In genomic region chr11:120594746-120595145, GRCh38 we compare ENCODE assay signal across 26 cellular contexts.
"Had no signal": no experiment of that assay in that cellular context is flagged by ENCODE, and none has a peak within 500 bp of the region (broad histone marks: within the 10 kb centered on the region; RNA-seq: fewer than 3 reads in every experiment).

No MANE protein-coding gene starts in this region.

- H3K9me3 Mint-ChIP-seq: activated B cell treated with CpG ODN at 0.5 μM for 24 hours; activated CD4-positive, alpha-beta T cell treated with anti-CD3 and anti-CD28 coated beads, Interleukin-2, amount 10 ng/mL, durations not matched to agents 24 days and 14 days; activated naive CD4-positive, alpha-beta T cell treated with anti-CD3 and anti-CD28 coated beads, Interleukin-2, amount 50 U/mL, for 24 hours; activated T-cell treated with anti-CD3 and anti-CD28 coated beads, Interleukin-2, amount 50 U/mL, for 24 hours; activated T-helper 1 cell treated with anti-CD3 and anti-CD28 coated beads, Interleukin-12 subunit alpha, Interleukin-12 subunit beta, Interleukin-2, Interleukin-4 antibody, amounts not matched to agents 30 ng/mL and 10 ng/mL and 1 ng/mL, durations not matched to agents 14 hours and 24 hours and 36 hours; central memory CD8-positive, alpha-beta T cell had no signal

- H3K36me3 Mint-ChIP-seq: activated CD8-positive, alpha-beta memory T cell treated with anti-CD3 and anti-CD28 coated beads, Interleukin-2, amount 10 ng/mL, durations not matched to agents 7 days and 5 days; activated naive CD4-positive, alpha-beta T cell treated with anti-CD3 and anti-CD28 coated beads, Interleukin-2, amount 50 U/mL, for 24 hours had no signal

- ATAC-seq: activated CD8-positive, alpha-beta memory T cell treated with anti-CD3 and anti-CD28 coated beads, Interleukin-2, amount 10 ng/mL, durations not matched to agents 7 days and 5 days; PC-3; Right ventricle myocardium inferior had no signal

- H3K4me3 Mint-ChIP-seq: activated B cell treated with CpG ODN at 0.5 μM for 24 hours; activated CD4-positive, alpha-beta T cell treated with anti-CD3 and anti-CD28 coated beads, Interleukin-2, amount 10 ng/mL, durations not matched to agents 24 days and 14 days; activated CD8-positive, alpha-beta memory T cell treated with anti-CD3 and anti-CD28 coated beads, Interleukin-2, amount 10 ng/mL, durations not matched to agents 7 days and 5 days; activated naive CD4-positive, alpha-beta T cell treated with anti-CD3 and anti-CD28 coated beads, Interleukin-2, amount 50 U/mL, for 24 hours; activated T-cell treated with anti-CD3 and anti-CD28 coated beads, Interleukin-2, amount 50 U/mL, for 24 hours; activated T-helper 1 cell treated with anti-CD3 and anti-CD28 coated beads, Interleukin-12 subunit alpha, Interleukin-12 subunit beta, Interleukin-2, Interleukin-4 antibody, amounts not matched to agents 30 ng/mL and 10 ng/mL and 1 ng/mL, durations not matched to agents 14 hours and 24 hours and 36 hours; central memory CD8-positive, alpha-beta T cell had no signal

- H3K4me1 ChIP-seq: breast epithelium, SJCRH30 had no signal

- H3K36me3 ChIP-seq: breast epithelium, SJCRH30 had no signal

- FAIRE-seq: RCC 7860 had no signal

- H3K4me1 Mint-ChIP-seq: activated B cell treated with CpG ODN at 0.5 μM for 24 hours; activated CD4-positive, alpha-beta T cell treated with anti-CD3 and anti-CD28 coated beads, Interleukin-2, amount 10 ng/mL, durations not matched to agents 24 days and 14 days; activated CD8-positive, alpha-beta memory T cell treated with anti-CD3 and anti-CD28 coated beads, Interleukin-2, amount 10 ng/mL, durations not matched to agents 7 days and 5 days; activated naive CD4-positive, alpha-beta T cell treated with anti-CD3 and anti-CD28 coated beads, Interleukin-2, amount 50 U/mL, for 24 hours; central memory CD8-positive, alpha-beta T cell had no signal

- H3K4me3 ChIP-seq: breast epithelium, SJCRH30 had no signal

- H3K27ac Mint-ChIP-seq: activated B cell treated with CpG ODN at 0.5 μM for 24 hours; activated CD4-positive, alpha-beta T cell treated with anti-CD3 and anti-CD28 coated beads, Interleukin-2, amount 10 ng/mL, durations not matched to agents 24 days and 14 days; activated CD8-positive, alpha-beta memory T cell treated with anti-CD3 and anti-CD28 coated beads, Interleukin-2, amount 10 ng/mL, durations not matched to agents 7 days and 5 days; activated naive CD4-positive, alpha-beta T cell treated with anti-CD3 and anti-CD28 coated beads, Interleukin-2, amount 50 U/mL, for 24 hours; activated T-cell treated with anti-CD3 and anti-CD28 coated beads, Interleukin-2, amount 50 U/mL, for 24 hours; activated T-helper 1 cell treated with anti-CD3 and anti-CD28 coated beads, Interleukin-12 subunit alpha, Interleukin-12 subunit beta, Interleukin-2, Interleukin-4 antibody, amounts not matched to agents 30 ng/mL and 10 ng/mL and 1 ng/mL, durations not matched to agents 14 hours and 24 hours and 36 hours had no signal

- H3K9ac ChIP-seq: SK-N-SH had no signal

- H3K4me2 ChIP-seq: SK-N-SH had no signal

- H3K27ac ChIP-seq: breast epithelium, SJCRH30 had no signal

- H3K27me3 ChIP-seq: breast epithelium, SJCRH30 had no signal

- DNase-seq: activated B cell treated with CpG ODN at 0.5 μM for 24 hours; activated CD4-positive, alpha-beta T cell treated with anti-CD3 and anti-CD28 coated beads for 1 hour; activated CD4-positive, alpha-beta T cell treated with anti-CD3 and anti-CD28 coated beads, Interleukin-2, amount 10 ng/mL, durations not matched to agents 24 days and 14 days; activated CD4-positive, alpha-beta T cell treated with anti-CD3 and anti-CD28 coated beads, Interleukin-2, amount 50 U/mL, for 48 hours; activated CD8-positive, alpha-beta memory T cell treated with anti-CD3 and anti-CD28 coated beads, Interleukin-2, amount 10 ng/mL, durations not matched to agents 7 days and 5 days; activated effector memory CD4-positive, alpha-beta T cell treated with Interleukin-2 at 50 U/mL for 16 hours; activated naive CD4-positive, alpha-beta T cell; activated T-cell treated with anti-CD3 and anti-CD28 coated beads, Interleukin-2, amount 50 U/mL, for 24 hours; KG1; NCI-H1092; NCI-H1417; NCI-H1930; NCI-H2107; NCI-H2171 treated with DMSO at 0.1 percent for 48 hours; NCI-H226; NCI-H526 treated with DMSO at 0.1 percent for 48 hours; NCI-H82; PC-3; SJCRH30; SK-N-SH had no signal

- H3K9me3 ChIP-seq: breast epithelium, SJCRH30, SK-N-SH had no signal
